8 cellular contexts compared by ENCODE assay signal in genomic region chr7:140640727-140641531, GRCh38. TPM values are rescaled to one million over a fixed set of nuclear protein-coding genes. Genes with fewer than 3 reads are reported as not detected.
DNase-seq lines count a peak whose midpoint lies in the region; ATAC-seq and TF ChIP-seq lines count a peak whose summit lies in the region.

Gene DENND2A (minus strand): TSS chr7:140640813. CDS start chr7:140602397, 38,416 bp downstream.

- peak within 1 kb of the TSS; percentile 50 for H3K9ac ChIP-seq in H9 (ENCODE audit: extremely low read depth, insufficient read length, low read length)
- peak within 1 kb of the TSS; percentile 41 for H3K9ac ChIP-seq in SK-N-MC (ENCODE audit: insufficient read length)
- H3K9ac ChIP-seq in endodermal cell (ENCODE audit: extremely low read depth, low read length, poor library complexity, severe bottlenecking): peak within 1 kb of the TSS; percentile 63
- peak within 1 kb of the TSS in 4 of 5 donors; percentile 38 to 79 (median 68) for H3K9ac ChIP-seq in subcutaneous abdominal adipose tissue (ENCODE audit: low read length in 5 of 5)

- no peak within 1 kb of the TSS for H3K27ac ChIP-seq in H9 (ENCODE audit: insufficient read length, low read depth, low read length)
- no peak within 1 kb of the TSS for H3K27ac ChIP-seq in SK-N-MC
- peak within 1 kb of the TSS; percentile 72 for H3K27ac ChIP-seq in endodermal cell (ENCODE audit: low read depth, low read length)
- H3K27ac ChIP-seq in lower lobe of right lung: peak within 1 kb of the TSS; percentile 84
- H3K27ac ChIP-seq in subcutaneous abdominal adipose tissue (ENCODE audit: low read depth, low read length): peak within 1 kb of the TSS; percentile 78
- no peak within 1 kb of the TSS for H3K27ac ChIP-seq in RWPE1

- H3K27me3 ChIP-seq in H9 (ENCODE audit: insufficient read depth, low read length) (no peaks in the 10 kb centered on the region), endodermal cell (ENCODE audit: control insufficient read depth, insufficient read depth, low read length, poor library complexity, severe bottlenecking) (peaks cover 12% of the 10 kb centered on the region), lower lobe of right lung (ENCODE audit: low read depth) (peaks cover 54% of the 10 kb centered on the region), subcutaneous abdominal adipose tissue (ENCODE audit: control insufficient read depth in 5 of 5, insufficient read depth in 4 of 5, low read length in 5 of 5) (peaks cover 4 to 27% (median 25%) of the 10 kb centered on the region in 5 donors)

- no peak within 1 kb of the TSS for H3K23ac ChIP-seq in H9 (ENCODE audit: insufficient read length, low read depth, low read length)

- no peaks in the 10 kb centered on the region for H3K36me3 Mint-ChIP-seq in H9 (ENCODE audit: insufficient read depth in 1 of 3, low read depth in 3 of 3)
- no peaks in the 10 kb centered on the region for H3K36me3 Mint-ChIP-seq in endodermal cell (ENCODE audit: low read depth)

- no peak within 1 kb of the TSS for H4K5ac ChIP-seq in H9 (ENCODE audit: insufficient read length, low read depth, low read length)

- no peaks in the 10 kb centered on the region for H3K9me3 Mint-ChIP-seq in H9
- H3K9me3 Mint-ChIP-seq in endodermal cell: no peaks in the 10 kb centered on the region

- CTCF ChIA-PET in RWPE1 (lab: Yijun Ruan, JAX): interaction anchor here (1.0 to 1.2 kb wide), 2 partner anchors 123 to 124 kb away, joined by 3 to 5 read pairs; no protein-coding TSS in a partner anchor

- no peak within 1 kb of the TSS for H2AK5ac ChIP-seq in H9 (ENCODE audit: insufficient read length, low read length)

- H3K27me3 Mint-ChIP-seq in H9 (ENCODE audit: low read depth) (peaks cover 38% of the 10 kb centered on the region), endodermal cell (ENCODE audit: insufficient read depth) (peaks cover 27% of the 10 kb centered on the region)

- intact Hi-C loops in lower lobe of right lung (cut with DNase I): no loop called here

- peaks cover 10% of the 10 kb centered on the region; the same call in 1 of the 2 replicates for H3K4me1 ChIP-seq in H9 (ENCODE audit: insufficient read depth, low read length)
- H3K4me1 ChIP-seq in endodermal cell (ENCODE audit: control insufficient read depth, insufficient read depth, low read length): peaks cover under 1% of the 10 kb centered on the region
- peaks cover 28% of the 10 kb centered on the region for H3K4me1 ChIP-seq in lower lobe of right lung
- H3K4me1 ChIP-seq in subcutaneous abdominal adipose tissue (ENCODE audit: control insufficient read depth in 5 of 5, insufficient read depth in 5 of 5, low read length in 5 of 5): peaks cover 12 to 58% (median 40%) of the 10 kb centered on the region in 5 donors

- no peaks in the 10 kb centered on the region for H3K36me3 ChIP-seq in SK-N-MC (ENCODE audit: insufficient read depth, low read length)
- no peaks in the 10 kb centered on the region for H3K36me3 ChIP-seq in endodermal cell (ENCODE audit: control insufficient read depth, insufficient read depth, low read length)
- H3K36me3 ChIP-seq in lower lobe of right lung: no peaks in the 10 kb centered on the region
- no peaks in the 10 kb centered on the region for H3K36me3 ChIP-seq in subcutaneous abdominal adipose tissue (ENCODE audit: control insufficient read depth in 5 of 5, insufficient read depth in 5 of 5, low read length in 5 of 5)

- no peak within 1 kb of the TSS for H2BK15ac ChIP-seq in H9 (ENCODE audit: low read depth, low read length)

- H3K23me2 ChIP-seq in H9 (ENCODE audit: insufficient read length, low read depth, low read length, poor library complexity, severe bottlenecking): peaks cover 15% of the 10 kb centered on the region

- no peak within 1 kb of the TSS for H4K91ac ChIP-seq in H9 (ENCODE audit: insufficient read length, low read depth, low read length)

- H3K4me2 ChIP-seq in H9 (ENCODE audit: insufficient read depth, insufficient read length, low read length): peak within 1 kb of the TSS; percentile 74

- H3K4me3 Mint-ChIP-seq in H9 (peak within 1 kb of the TSS; percentile 92 to 94), endodermal cell (peak within 1 kb of the TSS; percentile 92)

- TF ChIP-seq CTCF in H9 (conservative IDR thresholded peaks at IDR 0.05) (no peak), endodermal cell (conservative IDR thresholded peaks at IDR 0.05) (no peak), lower lobe of right lung (IDR thresholded peaks at IDR 0.05) (no peak), RWPE1 (conservative IDR thresholded peaks at IDR 0.05; ENCODE audit: low read depth) (no peak)

- H3T11ph ChIP-seq in H9 (ENCODE audit: low read length): no peak within 1 kb of the TSS

- no peak within 1 kb of the TSS; the same call in 1 of the 2 replicates for H3K4ac ChIP-seq in H9 (ENCODE audit: low read depth, low read length)

- H3K4me3 ChIP-seq in SK-N-MC: peak within 1 kb of the TSS; percentile 81
- H3K4me3 ChIP-seq in endodermal cell (ENCODE audit: low read length): peak within 1 kb of the TSS; percentile 86
- H3K4me3 ChIP-seq in lower lobe of right lung: peak within 1 kb of the TSS; percentile 59
- peak within 1 kb of the TSS; percentile 56 to 78 (median 76) for H3K4me3 ChIP-seq in subcutaneous abdominal adipose tissue (ENCODE audit: low read depth in 1 of 5, low read length in 5 of 5)

- ATAC-seq in lower lobe of right lung: peak; percentile 40 to 45
- no peak for ATAC-seq in GM18505 (IDR thresholded peaks at IDR 0.05; ENCODE audit: unreplicated experiment)

- peak; percentile 54 for DNase-seq in AG08395 (ENCODE audit: low spot score)
- peak; percentile 83 for DNase-seq in H9
- no peak for DNase-seq in SK-N-MC (ENCODE audit: low read depth, low spot score)
- peak; percentile 92 for DNase-seq in endodermal cell
- peak; percentile 61 for DNase-seq in lower lobe of right lung
- DNase-seq in RWPE1 (ENCODE audit: low spot score): no peak

- H3K27ac Mint-ChIP-seq in H9: peak within 1 kb of the TSS in 2 of 3 experiments; percentile 3 to 81; a peak in 3 of 7 replicates
- H3K27ac Mint-ChIP-seq in endodermal cell: peak within 1 kb of the TSS; percentile 85

- peak within 1 kb of the TSS; percentile 82 for H3K18ac ChIP-seq in H9 (ENCODE audit: insufficient read length, low read depth, low read length)

- TF ChIP-seq POLR2A in GM18505 (IDR thresholded peaks at IDR 0.05; ENCODE audit: borderline replicate concordance, extremely low read depth, insufficient read depth, insufficient read length): no peak

- no peak within 1 kb of the TSS for H2BK5ac ChIP-seq in H9 (ENCODE audit: insufficient read length, low read length)

- POLR2A ChIA-PET in RWPE1 (lab: Yijun Ruan, JAX; ENCODE audit: low non-redundant PET): no interaction called here

- H3K79me1 ChIP-seq in H9 (ENCODE audit: insufficient read depth, low read depth, low read length, poor library complexity, severe bottlenecking): no peaks in the 10 kb centered on the region

- H3K14ac ChIP-seq in H9 (ENCODE audit: insufficient read depth, low read length): peak within 1 kb of the TSS; percentile 85; the same call in 1 of the 2 replicates

- H3K79me2 ChIP-seq in H9 (ENCODE audit: insufficient read depth, low read length): no peaks in the 10 kb centered on the region

- H3K4me1 Mint-ChIP-seq in H9 (peaks cover 39 to 45% of the 10 kb centered on the region in 2 experiments), endodermal cell (peaks cover 29% of the 10 kb centered on the region)

- H4K8ac ChIP-seq in H9 (replicated peaks; ENCODE audit: insufficient read length, low read depth, low read length): no peak within 1 kb of the TSS

- H3K9me3 ChIP-seq in H9 (ENCODE audit: control insufficient read depth, low read depth, low read length) (no peaks in the 10 kb centered on the region), SK-N-MC (ENCODE audit: low read depth, low read length) (no peaks in the 10 kb centered on the region), endodermal cell (ENCODE audit: control insufficient read depth, low read length) (no peaks in the 10 kb centered on the region), lower lobe of right lung (no peaks in the 10 kb centered on the region), subcutaneous abdominal adipose tissue (ENCODE audit: control insufficient read depth in 5 of 5, low read length in 5 of 5) (no peaks in the 10 kb centered on the region)

- H2BK120ac ChIP-seq in H9 (ENCODE audit: low read depth, low read length, poor library complexity, severe bottlenecking): no peak within 1 kb of the TSS

- no peak within 1 kb of the TSS for H2AFZ ChIP-seq in H9 (ENCODE audit: low read length)

- no peak within 1 kb of the TSS for H2BK20ac ChIP-seq in H9 (ENCODE audit: low read depth, low read length, poor library complexity, severe bottlenecking)

- WGBS in H9 (ENCODE audit: extremely low coverage, insufficient read length, low lambda C conversion rate): no CpG with 5 or more reads among the region's 79 CpGs
- WGBS in endodermal cell (ENCODE audit: insufficient coverage in 1 of 2, insufficient read length in 1 of 2), 2 experiments: 11 to 16% methylated on average over 19 to 79 of the region's 79 CpGs

- H4K20me1 ChIP-seq in H9 (ENCODE audit: control insufficient read depth, insufficient read depth, insufficient read length): no peaks in the 10 kb centered on the region

- H2BK12ac ChIP-seq in H9 (ENCODE audit: insufficient read length, low read depth, low read length): no peak within 1 kb of the TSS

- H3K56ac ChIP-seq in H9 (ENCODE audit: insufficient read length, low read depth, low read length): no peak within 1 kb of the TSS

RNA-seq across cellular contexts. Expression of gene DENND2A, which starts in this region (rescaled TPM):
- total RNA-seq in H9 (2021) (7.3 and 8.2 TPM in 2 replicates), endodermal cell (10 to 100 TPM; 28.5 to 40.6 TPM), lower lobe of right lung (19.0 TPM)
- 26.6 TPM for polyA plus RNA-seq in endodermal cell (2013, experiment 1 of 2)
- polyA plus RNA-seq in endodermal cell (2013, experiment 2 of 2): 30.2 TPM

Comparison
In these comparisons a context has a peak if more than half of its experiments do, and no peak if none do; other contexts are left out.
1. DNase-seq: peak in AG08395 (single experiment), H9 (single experiment), endodermal cell (single experiment) and lower lobe of right lung (single experiment); none in SK-N-MC (single experiment) and RWPE1 (single experiment).
2. H3K27ac ChIP-seq: peak in endodermal cell (single experiment), lower lobe of right lung (single experiment) and subcutaneous abdominal adipose tissue (single experiment); none in H9 (single experiment), SK-N-MC (single experiment) and RWPE1 (single experiment).
3. Peak in every context shown above with its lines, with median percentiles within 50 percentile points of each other: H3K9ac ChIP-seq and H3K4me3 ChIP-seq.